ENCODE assay signal across 8 cellular contexts in genomic region chr4:2462218-2462991, GRCh38. TPM values are rescaled to one million over a fixed set of nuclear protein-coding genes. Genes with fewer than 3 reads are reported as not detected.
A peak's percentile ranks its signal among the peaks of the same experiment; 100 is the strongest.
DNase-seq lines count a peak whose midpoint lies in the region; ATAC-seq, FAIRE-seq and TF ChIP-seq lines count a peak whose summit lies in the region.

No MANE protein-coding gene starts in this region.

- TF ChIP-seq CTCF in LNCaP clone FGC (IDR thresholded peaks at IDR 0.05; ENCODE audit: control insufficient read depth, extremely low read depth, insufficient read depth), result peak; percentile 65
- peak in 2 of 3 experiments; percentile 54 to 83; a peak in 4 of 6 replicates for TF ChIP-seq CTCF in K562 (IDR thresholded peaks at IDR 0.05 in 2 of 3, conservative IDR thresholded peaks at IDR 0.05 in 1 of 3; ENCODE audit: insufficient read depth in 2 of 3, low read depth in 1 of 3, low read length in 3 of 3)
- peak in 1 of 4 experiments; percentile 66 for TF ChIP-seq CTCF in sigmoid colon (IDR thresholded peaks at IDR 0.05)

- H3K79me2 ChIP-seq in GM23248 (ENCODE audit: insufficient read depth) (peaks cover 10% of the 10 kb centered on the region), K562 (ENCODE audit: control insufficient read depth, insufficient read depth, low read length) (no peaks in the 10 kb centered on the region)

- no peaks in the 10 kb centered on the region for H3K4me1 ChIP-seq in GM23248 (ENCODE audit: insufficient read depth)
- peaks cover 17 to 61% of the 10 kb centered on the region in 2 experiments; a peak in 4 of 5 replicates for H3K4me1 ChIP-seq in K562 (replicated peaks in 1 of 2; ENCODE audit: control insufficient read depth in 2 of 2, insufficient read depth in 2 of 2, low read length in 2 of 2)
- H3K4me1 ChIP-seq in sigmoid colon, result peaks cover 0 to 21% (median 16%) of the 10 kb centered on the region in 4 donors

- CTCF ChIA-PET in K562 (lab: Yijun Ruan, JAX; ENCODE audit: low intra/inter-chr PET ratio), result interaction anchor here (0.6 to 2.4 kb wide), 4 partner anchors 218 to 244 kb away, joined by 3 to 19 read pairs (median 4); no protein-coding TSS in a partner anchor

- no peaks in the 10 kb centered on the region for H3F3A ChIP-seq in GM23248 (ENCODE audit: insufficient read depth)

- in situ Hi-C loops in GM23248 (cut with MboI), result no loop called here
- in situ Hi-C loops in K562 (cut with MboI), result no loop called here

- H3K27ac ChIP-seq in GM23248, result no peak overlapping the region
- no peak overlapping the region for H3K27ac ChIP-seq in K562 (ENCODE audit: extremely low read depth, low read depth, low read length)
- H3K27ac ChIP-seq in sigmoid colon, result peak overlapping the region; percentile 70 to 81 (median 76)

- H3K36me3 ChIP-seq in GM23248 (ENCODE audit: low read depth) (no peaks in the 10 kb centered on the region), K562 (ENCODE audit: control insufficient read depth, insufficient read depth, low read length) (no peaks in the 10 kb centered on the region; the same call in 2 of the 3 replicates), sigmoid colon (no peaks in the 10 kb centered on the region)

- H3K4me3 ChIP-seq in GM23248 (peak overlapping the region; percentile 70), LNCaP clone FGC (ENCODE audit: low read depth, low read length) (peak overlapping the region; percentile 42), K562 (peak overlapping the region; percentile 48), iPS-11a (ENCODE audit: low read depth, low read length) (peak overlapping the region; percentile 17), sigmoid colon (peak overlapping the region; percentile 31 to 60 (median 58))

- no peaks in the 10 kb centered on the region for H3K9me2 ChIP-seq in GM23248 (ENCODE audit: insufficient read depth)

- peak; percentile 92 for ATAC-seq in K562

- intact Hi-C loops in K562 (cut with micrococcal nuclease), result no loop called here
- intact Hi-C loops in sigmoid colon (cut with DNase I), result loop anchor here (5.0 kb wide), 2 partner anchors 220 to 240 kb away; partner anchors contain the start of genes HAUS3 and POLN

- no peak for TF ChIP-seq EP300 in K562 (IDR thresholded peaks at IDR 0.05; ENCODE audit: low read length)
- no peak for TF ChIP-seq EP300 in sigmoid colon (IDR thresholded peaks at IDR 0.05)

- whole genome bisulfite sequencing in GM23248 (ENCODE audit: low coverage in 1 of 2, low lambda C conversion rate in 2 of 2, missing lambda C conversion rate in 2 of 2), 2 experiments, result 8 to 16% methylated on average over 37 to 90 of the region's 99 CpGs
- WGBS in K562 (ENCODE audit: insufficient coverage, low coverage, missing lambda C conversion rate), result 43% methylated on average over 18 of the region's 99 CpGs
- WGBS in sigmoid colon, 2 donors, result 6% methylated on average over 99 of the region's 99 CpGs

- DNase-seq in GM03348 (ENCODE audit: low spot score) (peak; percentile 93), GM23248 (peak; percentile 87), LNCaP clone FGC (ENCODE audit: low read depth) (no peak), T1000 (lab: John Stamatoyannopoulos, UW) (peak; percentile 50), K562 (ENCODE audit: extremely low read depth in 1 of 4, low spot score in 3 of 4) (peak; percentile 77 to 83 (median 79)), sigmoid colon (peak; percentile 85)
- no peak for DNase-seq in NK-92 treated with Interleukin-12 subunit alpha and Interleukin-12 subunit beta, amount 100 ng/mL, for 24 hours (lab: John Stamatoyannopoulos, UW)

- H3K9me1 ChIP-seq in K562 (ENCODE audit: control insufficient read depth, insufficient read depth, low read length), result no peaks in the 10 kb centered on the region

- H3K27me3 ChIP-seq in GM23248 (replicated peaks; ENCODE audit: insufficient read depth), result no peaks in the 10 kb centered on the region
- peaks cover 14 to 26% of the 10 kb centered on the region in 2 experiments; a peak in 4 of 5 replicates for H3K27me3 ChIP-seq in K562 (ENCODE audit: control insufficient read depth in 2 of 2, insufficient read depth in 2 of 2, low read length in 2 of 2)
- H3K27me3 ChIP-seq in sigmoid colon, result no peaks in the 10 kb centered on the region

- H4K20me1 ChIP-seq in GM23248 (ENCODE audit: insufficient read depth), result no peaks in the 10 kb centered on the region
- no peaks in the 10 kb centered on the region for H4K20me1 ChIP-seq in K562 (replicated peaks; ENCODE audit: control insufficient read depth, insufficient read depth, low read length)

- H2AFZ ChIP-seq in GM23248, result peak overlapping the region; percentile 75
- peak overlapping the region; percentile 83 for H2AFZ ChIP-seq in K562 (ENCODE audit: low read depth, low read length)

- TF ChIP-seq POLR2A in K562 (conservative IDR thresholded peaks at IDR 0.05) (no peak), sigmoid colon (IDR thresholded peaks at IDR 0.05) (no peak)

- no peaks in the 10 kb centered on the region for H3K9me3 ChIP-seq in GM23248 (ENCODE audit: low read depth)
- no peaks in the 10 kb centered on the region for H3K9me3 ChIP-seq in K562 (replicated peaks; ENCODE audit: control insufficient read depth, insufficient read depth, low read depth, low read length)
- no peaks in the 10 kb centered on the region for H3K9me3 ChIP-seq in sigmoid colon

- H3K4me2 ChIP-seq in GM23248 (ENCODE audit: unreplicated experiment), result peak overlapping the region; percentile 81
- peak overlapping the region; percentile 61 for H3K4me2 ChIP-seq in K562 (ENCODE audit: insufficient read depth, low read length)

- no TSS peak for BruUV-seq in K562 (replicated peaks; lab: Mats Ljungman, UMichigan)

- POLR2A ChIA-PET in K562 (lab: Yijun Ruan, JAX), result interaction anchor here (0.6 to 1.1 kb wide), 4 partner anchors 11 to 224 kb away, joined by 3 read pairs; no protein-coding TSS in a partner anchor

- no peak for FAIRE-seq in K562 (lab: Jason Lieb, UNC)

- peak overlapping the region; percentile 62 for H3K9ac ChIP-seq in GM23248
- H3K9ac ChIP-seq in K562 (ENCODE audit: insufficient read depth in 1 of 2, low read depth in 2 of 2, low read length in 2 of 2), result peak overlapping the region; percentile 22 to 89; a peak in 3 of 4 replicates

- peak; percentile 29 to 45; a peak in 3 of 4 replicates for TF ChIP-seq RAD21 in K562 (CRISPR knock-in tag; conservative IDR thresholded peaks at IDR 0.05 in 1 of 2, IDR thresholded peaks at IDR 0.05 in 1 of 2)

RNA-seq across cellular contexts. Expression of gene RNF4, which starts 6.5 kb away (rescaled TPM):
- total RNA-seq in GM23248 (2014; rRNA removed; shearing (Covaris generic)), result 66.5 and 67.5 TPM in 2 replicates
- 63.1 and 67.8 TPM in 2 replicates for polyA plus RNA-seq in GM23248 (2016; fragmentation: Nextera tagmentation; extraction: Ambion mirVana)
- total RNA-seq in K562 (2011; cell fraction: chromatin; rRNA removed; ENCODE audit: low replicate concordance), result 223 and 256 TPM in 2 replicates
- 134 and 146 TPM in 2 replicates for total RNA-seq in K562 (2011; cell fraction: nucleolus; rRNA removed)
- 170 and 171 TPM in 2 replicates for total RNA-seq in K562 (2011; cell fraction: nucleoplasm; rRNA removed)
- total RNA-seq in K562 (2014; rRNA removed), result 32.1 and 35.5 TPM in 2 replicates
- 38.0 and 40.9 TPM in 2 replicates for total RNA-seq in K562 (2014; rRNA removed; fragmentation: Illumina TruSeq; extraction: Trizol)
- 46.0 and 47.1 TPM in 2 replicates for total RNA-seq in K562 (2015; rRNA removed; fragmentation: Illumina TruSeq; extraction: Trizol)
- total RNA-seq in K562 (2021), result 43.5 and 49.1 TPM in 2 replicates
- 51.5 and 54.7 TPM in 2 replicates for polyA plus RNA-seq in K562 (2011; rRNA removed)
- 44.6 and 45.9 TPM in 2 replicates for polyA plus RNA-seq in K562 (2011; cell fraction: cytosol; rRNA removed)
- polyA plus RNA-seq in K562 (2011; cell fraction: nucleus; rRNA removed), result 74.6 and 75.8 TPM in 2 replicates
- 34.3 and 38.0 TPM in 2 replicates for polyA plus RNA-seq in K562 (2012)
- polyA plus RNA-seq in K562 (2014; fragmentation: Illumina TruSeq; extraction: Trizol), result 40.4 and 44.8 TPM in 2 replicates
- polyA plus RNA-seq in K562 (2014; fragmentation: Nextera tagmentation; extraction: Ambion mirVana), result 10 to 100 TPM; 19.2 to 59.3 TPM
- 32.6 and 35.2 TPM in 2 replicates for polyA plus RNA-seq in K562 (2014; rRNA removed)
- 56.5 and 61.8 TPM in 2 replicates for polyA minus RNA-seq in K562 (2011; rRNA and poly(A)+ RNA removed)
- 35.3 and 43.3 TPM in 2 replicates for polyA minus RNA-seq in K562 (2011; cell fraction: cytosol; rRNA and poly(A)+ RNA removed)
- polyA minus RNA-seq in K562 (2011; cell fraction: nucleus; rRNA and poly(A)+ RNA removed), result 68.3 and 94.6 TPM in 2 replicates
- total RNA-seq in sigmoid colon, result 10 to 100 TPM; 28.5 to 51.0 (median 40.4) TPM
- 10 to 100 TPM; 19.8 to 39.4 (median 31.2) TPM for polyA plus RNA-seq in sigmoid colon

RNA-seq across cellular contexts. Expression of gene CFAP99, which starts 43.6 kb away (rescaled TPM):
- total RNA-seq in GM23248 (2014; rRNA removed; shearing (Covaris generic)), result not detected in 2 replicates
- polyA plus RNA-seq in GM23248 (2016; fragmentation: Nextera tagmentation; extraction: Ambion mirVana), result not detected in 2 replicates
- 0.37 TPM in 1 of 2 replicates, not detected in the other for total RNA-seq in K562 (2011; cell fraction: chromatin; rRNA removed; ENCODE audit: low replicate concordance)
- 0.17 TPM in 1 of 2 replicates, not detected in the other for total RNA-seq in K562 (2011; cell fraction: nucleolus; rRNA removed)
- total RNA-seq in K562 (2011; cell fraction: nucleoplasm; rRNA removed), result 0.66 TPM in 1 of 2 replicates, not detected in the other
- 0.12 TPM in 1 of 2 replicates, not detected in the other for total RNA-seq in K562 (2014; rRNA removed)
- not detected in 2 replicates for total RNA-seq in K562 (2014; rRNA removed; fragmentation: Illumina TruSeq; extraction: Trizol)
- not detected in 2 replicates for total RNA-seq in K562 (2015; rRNA removed; fragmentation: Illumina TruSeq; extraction: Trizol)
- total RNA-seq in K562 (2021), result 0.18 and 0.22 TPM in 2 replicates
- 0.07 and 0.12 TPM in 2 replicates for polyA plus RNA-seq in K562 (2011; rRNA removed)
- 0.07 and 0.12 TPM in 2 replicates for polyA plus RNA-seq in K562 (2011; cell fraction: cytosol; rRNA removed)
- 0.11 and 0.24 TPM in 2 replicates for polyA plus RNA-seq in K562 (2011; cell fraction: nucleus; rRNA removed)
- polyA plus RNA-seq in K562 (2012), result 0.23 and 0.32 TPM in 2 replicates
- 0.09 and 0.17 TPM in 2 replicates for polyA plus RNA-seq in K562 (2014; fragmentation: Illumina TruSeq; extraction: Trizol)
- polyA plus RNA-seq in K562 (2014; fragmentation: Nextera tagmentation; extraction: Ambion mirVana), result not detected
- not detected in 2 replicates for polyA plus RNA-seq in K562 (2014; rRNA removed)
- not detected in 2 replicates for polyA minus RNA-seq in K562 (2011; rRNA and poly(A)+ RNA removed)
- polyA minus RNA-seq in K562 (2011; cell fraction: cytosol; rRNA and poly(A)+ RNA removed), result not detected in 2 replicates
- not detected in 2 replicates for polyA minus RNA-seq in K562 (2011; cell fraction: nucleus; rRNA and poly(A)+ RNA removed)
- not detected for total RNA-seq in sigmoid colon
- under 1 TPM in 1 of 3 donors, not detected in 2; 0.58 TPM for polyA plus RNA-seq in sigmoid colon

RNA-seq across cellular contexts. Expression of gene ZFYVE28, which starts 44.0 kb away (rescaled TPM):
- total RNA-seq in GM23248 (2014; rRNA removed; shearing (Covaris generic)), result 8.9 and 9.6 TPM in 2 replicates
- polyA plus RNA-seq in GM23248 (2016; fragmentation: Nextera tagmentation; extraction: Ambion mirVana) (4.6 and 4.8 TPM in 2 replicates), K562 (2011; rRNA removed) (8.2 and 13.7 TPM in 2 replicates), K562 (2014; fragmentation: Illumina TruSeq; extraction: Trizol) (8.9 and 10.3 TPM in 2 replicates), K562 (2014; fragmentation: Nextera tagmentation; extraction: Ambion mirVana) (1 to 10 TPM; 1.3 to 2.1 TPM), K562 (2014; rRNA removed) (16.2 and 20.0 TPM in 2 replicates), sigmoid colon (10 to 100 TPM; 15.0 to 24.1 (median 20.4) TPM)
- total RNA-seq in K562 (2011; cell fraction: chromatin; rRNA removed; ENCODE audit: low replicate concordance), result 99.5 and 128 TPM in 2 replicates
- total RNA-seq in K562 (2011; cell fraction: nucleolus; rRNA removed), result 69.4 and 77.0 TPM in 2 replicates
- 69.0 and 126 TPM in 2 replicates for total RNA-seq in K562 (2011; cell fraction: nucleoplasm; rRNA removed)
- total RNA-seq in K562 (2014; rRNA removed) (11.9 and 15.6 TPM in 2 replicates), K562 (2014; rRNA removed; fragmentation: Illumina TruSeq; extraction: Trizol) (5.0 and 6.1 TPM in 2 replicates), K562 (2015; rRNA removed; fragmentation: Illumina TruSeq; extraction: Trizol) (10.7 and 11.0 TPM in 2 replicates), K562 (2021) (24.8 and 25.1 TPM in 2 replicates), sigmoid colon (10 to 100 TPM in 1 of 4 donors, 1 to 10 TPM in 3; 3.1 to 13.0 (median 3.9) TPM)
- 10.1 and 10.3 TPM in 2 replicates for polyA plus RNA-seq in K562 (2011; cell fraction: cytosol; rRNA removed)
- 85.0 and 102 TPM in 2 replicates for polyA plus RNA-seq in K562 (2011; cell fraction: nucleus; rRNA removed)
- polyA plus RNA-seq in K562 (2012), result 15.0 and 16.5 TPM in 2 replicates
- polyA minus RNA-seq in K562 (2011; rRNA and poly(A)+ RNA removed), result 10.9 and 12.1 TPM in 2 replicates
- polyA minus RNA-seq in K562 (2011; cell fraction: cytosol; rRNA and poly(A)+ RNA removed), result 7.9 and 11.7 TPM in 2 replicates
- 20.1 and 25.1 TPM in 2 replicates for polyA minus RNA-seq in K562 (2011; cell fraction: nucleus; rRNA and poly(A)+ RNA removed)

Comparison
In these comparisons a context has a peak if more than half of its experiments do, and no peak if none do; other contexts are left out.
1. DNase-seq: peak in GM03348 (single experiment), GM23248 (single experiment), T1000 (single experiment), K562 (4 of 4) and sigmoid colon (single experiment); none in LNCaP clone FGC (single experiment) and NK-92 treated with Interleukin-12 subunit alpha and Interleukin-12 subunit beta, amount 100 ng/mL, for 24 hours (single experiment).
2. H3K27ac ChIP-seq: peak in sigmoid colon (4 of 4); none in GM23248 (single experiment) and K562 (single experiment).
3. H3K4me3 ChIP-seq: peak in every context shown above with its lines; median percentile 70 in GM23248; 58 in sigmoid colon; 48 in K562; 42 in LNCaP clone FGC; 17 in iPS-11a.